1 cellular context compared by ENCODE assay signal in the genomic region with DNA sequence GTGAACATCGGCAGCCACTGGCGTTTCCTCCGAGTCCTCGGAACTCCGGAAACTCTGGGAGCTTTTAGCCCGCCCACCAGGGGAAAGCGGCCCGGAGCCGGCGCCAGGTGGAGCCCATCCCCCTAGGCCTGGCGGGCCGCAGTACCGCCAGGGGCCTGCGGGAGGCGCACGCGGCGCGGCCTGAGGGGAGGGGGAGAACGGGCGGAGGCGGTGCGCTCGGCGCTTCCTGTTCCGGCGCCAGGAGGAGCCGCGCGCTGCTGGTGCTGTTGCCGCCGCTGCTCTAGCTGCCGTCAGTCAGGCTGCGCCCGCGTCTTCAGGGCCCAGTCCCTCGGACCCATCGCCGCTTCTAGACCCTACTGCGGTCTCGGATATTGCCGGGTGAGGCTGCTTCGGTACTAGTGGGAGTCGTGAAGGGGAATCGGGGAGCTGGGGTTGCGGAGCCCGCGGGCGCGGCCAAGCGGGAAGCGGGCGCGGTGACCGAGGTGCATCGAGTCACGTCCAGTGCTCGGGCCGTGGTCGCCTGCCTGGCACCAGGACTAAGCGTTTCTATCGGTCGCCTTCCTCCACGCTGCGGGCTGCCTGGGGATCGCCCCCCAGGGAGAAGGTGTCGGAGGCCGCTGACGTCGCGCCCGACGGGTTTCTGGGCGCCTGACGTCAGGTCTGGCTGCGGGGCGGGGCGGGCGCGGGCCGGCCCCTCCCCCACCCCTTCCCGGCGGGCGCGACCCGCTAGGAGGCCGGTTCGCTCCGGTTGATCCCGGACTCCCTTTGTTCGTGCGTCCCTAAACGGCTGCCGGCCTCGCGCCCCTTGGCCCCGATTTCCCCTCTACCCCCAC.
A peak's percentile ranks its signal among the peaks of the same experiment; 100 is the strongest.
TF ChIP-seq lines count a peak whose summit lies in the region.

MAPK1IP1L (plus strand) TSS at position 222 of the 833 bp plus-strand sequence. CDS start 10,037 bp downstream, outside the sequence.

TF ChIP-seq in HEK293, 187 proteins besides CTCF, POLR2A, EP300 and RAD21 (continued from another document and continues in another):
- TF ChIP-seq ZNF391 (tag by site-specific recombination; IDR thresholded peaks at IDR 0.05; ENCODE audit: borderline replicate concordance, low read depth) (peak; percentile 80; the same call in 1 of the 2 replicates), ZNF791 (tag by site-specific recombination; IDR thresholded peaks at IDR 0.05) (no peak), ZNF473 (tag by site-specific recombination; IDR thresholded peaks at IDR 0.05) (no peak), ZNF530 (tag by site-specific recombination; IDR thresholded peaks at IDR 0.05; ENCODE audit: low read depth) (no peak), SCRT2 (tag by site-specific recombination; IDR thresholded peaks at IDR 0.05) (peak; percentile 78), SP7 (tag by site-specific recombination; IDR thresholded peaks at IDR 0.05) (peak; percentile 86), ELK4 (IDR thresholded peaks at IDR 0.05; ENCODE audit: borderline replicate concordance, low read depth, low read length) (no peak; the same call in 1 of the 2 replicates), ZNF629 (tag by site-specific recombination; IDR thresholded peaks at IDR 0.05) (peak; percentile 99), ZNF596 (tag by site-specific recombination; IDR thresholded peaks at IDR 0.05) (no peak), ZBTB8A (tag by site-specific recombination; IDR thresholded peaks at IDR 0.05) (peak; percentile 91), ZNF549 (tag by site-specific recombination; IDR thresholded peaks at IDR 0.05) (no peak), KLF1 (tag by site-specific recombination; IDR thresholded peaks at IDR 0.05) (peak; percentile 49), MEIS1 (CRISPR knock-in tag; IDR thresholded peaks at IDR 0.05; ENCODE audit: borderline replicate concordance) (no peak), ZNF621 (tag by site-specific recombination; IDR thresholded peaks at IDR 0.05) (no peak), HOXD13 (CRISPR knock-in tag; IDR thresholded peaks at IDR 0.05; ENCODE audit: borderline replicate concordance) (no peak), ZNF398 (tag by site-specific recombination; IDR thresholded peaks at IDR 0.05) (peak; percentile 23; the same call in 1 of the 2 replicates), ZNF514 (tag by site-specific recombination; IDR thresholded peaks at IDR 0.05) (no peak), ZNF2 (tag by site-specific recombination; IDR thresholded peaks at IDR 0.05) (peak; percentile 90), SALL2 (tag by site-specific recombination; IDR thresholded peaks at IDR 0.05; ENCODE audit: borderline replicate concordance) (no peak), ZNF548 (tag by site-specific recombination; IDR thresholded peaks at IDR 0.05) (no peak), ZNF555 (tag by site-specific recombination; conservative IDR thresholded peaks at IDR 0.05) (no peak), ZNF274 (IDR thresholded peaks at IDR 0.05; ENCODE audit: low read length) (no peak), ZNF274 (tag by site-specific recombination; IDR thresholded peaks at IDR 0.05; ENCODE audit: borderline replicate concordance) (no peak), ZNF211 (tag by site-specific recombination; IDR thresholded peaks at IDR 0.05; ENCODE audit: low read depth) (no peak), ZNF610 (tag by site-specific recombination; IDR thresholded peaks at IDR 0.05; ENCODE audit: borderline replicate concordance) (peak; percentile 79; the same call in 1 of the 2 replicates), PBX3 (CRISPR knock-in tag; IDR thresholded peaks at IDR 0.05) (peak; percentile 61), REST (tag by site-specific recombination; IDR thresholded peaks at IDR 0.05) (no peak), ZNF843 (tag by site-specific recombination; IDR thresholded peaks at IDR 0.05) (peak; percentile 77), ZNF529 (tag by site-specific recombination; IDR thresholded peaks at IDR 0.05; ENCODE audit: insufficient replicate concordance) (no peak), GFI1B (tag by site-specific recombination; IDR thresholded peaks at IDR 0.05) (no peak), ZNF658 (tag by site-specific recombination; IDR thresholded peaks at IDR 0.05) (no peak), ZNF623 (tag by site-specific recombination; IDR thresholded peaks at IDR 0.05) (no peak), ZNF560 (tag by site-specific recombination; IDR thresholded peaks at IDR 0.05; ENCODE audit: borderline replicate concordance) (no peak), ZNF423 (tag by site-specific recombination; IDR thresholded peaks at IDR 0.05) (peak; percentile 95), ZFP41 (tag by site-specific recombination; IDR thresholded peaks at IDR 0.05; ENCODE audit: borderline replicate concordance) (no peak), ZNF585B (tag by site-specific recombination; IDR thresholded peaks at IDR 0.05) (no peak), ZNF521 (tag by site-specific recombination; IDR thresholded peaks at IDR 0.05) (no peak), ZNF645 (tag by site-specific recombination; IDR thresholded peaks at IDR 0.05) (no peak), IKZF3 (tag by site-specific recombination; IDR thresholded peaks at IDR 0.05) (peak; percentile 87), ZNF768 (tag by site-specific recombination; IDR thresholded peaks at IDR 0.05) (no peak), KLF17 (tag by site-specific recombination; IDR thresholded peaks at IDR 0.05) (peak; percentile 79), ZNF121 (tag by site-specific recombination; IDR thresholded peaks at IDR 0.05) (peak; percentile 41; the same call in 1 of the 2 replicates), YY1 (tag by site-specific recombination; IDR thresholded peaks at IDR 0.05) (peak; percentile 25; the same call in 1 of the 2 replicates), SETDB1 (IDR thresholded peaks at IDR 0.05; ENCODE audit: insufficient read length, low read length) (no peak)
- TF ChIP-seq, protein P1, sequence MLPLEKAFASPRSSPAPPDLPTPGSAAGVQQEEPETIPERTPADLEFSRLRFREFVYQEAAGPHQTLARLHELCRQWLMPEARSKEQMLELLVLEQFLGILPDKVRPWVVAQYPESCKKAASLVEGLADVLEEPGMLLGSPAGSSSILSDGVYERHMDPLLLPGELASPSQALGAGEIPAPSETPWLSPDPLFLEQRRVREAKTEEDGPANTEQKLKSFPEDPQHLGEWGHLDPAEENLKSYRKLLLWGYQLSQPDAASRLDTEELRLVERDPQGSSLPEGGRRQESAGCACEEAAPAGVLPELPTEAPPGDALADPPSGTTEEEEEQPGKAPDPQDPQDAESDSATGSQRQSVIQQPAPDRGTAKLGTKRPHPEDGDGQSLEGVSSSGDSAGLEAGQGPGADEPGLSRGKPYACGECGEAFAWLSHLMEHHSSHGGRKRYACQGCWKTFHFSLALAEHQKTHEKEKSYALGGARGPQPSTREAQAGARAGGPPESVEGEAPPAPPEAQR (tag by site-specific recombination; IDR thresholded peaks at IDR 0.05) = no peak
- TF ChIP-seq, protein P2, sequence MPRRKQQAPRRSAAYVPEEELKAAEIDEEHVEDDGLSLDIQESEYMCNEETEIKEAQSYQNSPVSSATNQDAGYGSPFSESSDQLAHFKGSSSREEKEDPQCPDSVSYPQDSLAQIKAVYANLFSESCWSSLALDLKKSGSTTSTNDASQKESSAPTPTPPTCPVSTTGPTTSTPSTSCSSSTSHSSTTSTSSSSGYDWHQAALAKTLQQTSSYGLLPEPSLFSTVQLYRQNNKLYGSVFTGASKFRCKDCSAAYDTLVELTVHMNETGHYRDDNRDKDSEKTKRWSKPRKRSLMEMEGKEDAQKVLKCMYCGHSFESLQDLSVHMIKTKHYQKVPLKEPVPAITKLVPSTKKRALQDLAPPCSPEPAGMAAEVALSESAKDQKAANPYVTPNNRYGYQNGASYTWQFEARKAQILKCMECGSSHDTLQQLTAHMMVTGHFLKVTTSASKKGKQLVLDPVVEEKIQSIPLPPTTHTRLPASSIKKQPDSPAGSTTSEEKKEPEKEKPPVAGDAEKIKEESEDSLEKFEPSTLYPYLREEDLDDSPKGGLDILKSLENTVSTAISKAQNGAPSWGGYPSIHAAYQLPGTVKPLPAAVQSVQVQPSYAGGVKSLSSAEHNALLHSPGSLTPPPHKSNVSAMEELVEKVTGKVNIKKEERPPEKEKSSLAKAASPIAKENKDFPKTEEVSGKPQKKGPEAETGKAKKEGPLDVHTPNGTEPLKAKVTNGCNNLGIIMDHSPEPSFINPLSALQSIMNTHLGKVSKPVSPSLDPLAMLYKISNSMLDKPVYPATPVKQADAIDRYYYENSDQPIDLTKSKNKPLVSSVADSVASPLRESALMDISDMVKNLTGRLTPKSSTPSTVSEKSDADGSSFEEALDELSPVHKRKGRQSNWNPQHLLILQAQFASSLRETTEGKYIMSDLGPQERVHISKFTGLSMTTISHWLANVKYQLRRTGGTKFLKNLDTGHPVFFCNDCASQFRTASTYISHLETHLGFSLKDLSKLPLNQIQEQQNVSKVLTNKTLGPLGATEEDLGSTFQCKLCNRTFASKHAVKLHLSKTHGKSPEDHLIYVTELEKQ (tag by site-specific recombination; IDR thresholded peaks at IDR 0.05; ENCODE audit: borderline replicate concordance) = no peak; the same call in 1 of the 2 replicates
